ENCODE assay signal across 19 cellular contexts in genomic region chr3:182239316-182239715, GRCh38.
DNase-seq lines count a peak whose midpoint lies in the region; ATAC-seq and TF ChIP-seq lines count a peak whose summit lies in the region.
"Had no signal": no experiment of that assay in that cellular context is flagged by ENCODE, and none has a peak within 500 bp of the region (broad histone marks: within the 10 kb centered on the region; RNA-seq: fewer than 3 reads in every experiment).

No MANE protein-coding gene starts in this region.

- peaks cover 0 to 2% (median 0%) of the 10 kb centered on the region in 5 donors for H3K27me3 Mint-ChIP-seq in naive thymus-derived CD8-positive, alpha-beta T cell

- no peaks in the 10 kb centered on the region for H3K9me3 ChIP-seq in HUES48 (ENCODE audit: control insufficient read depth, insufficient read depth, low read length)
- H3K9me3 ChIP-seq: A549 had no signal

- H3K4me1 Mint-ChIP-seq in naive thymus-derived CD8-positive, alpha-beta T cell = no peaks in the 10 kb centered on the region

- H3K9ac ChIP-seq in HUES48 (ENCODE audit: low read depth, low read length) = no peak overlapping the region

- H3K4me3 ChIP-seq in HUES48 (ENCODE audit: low read depth, low read length) (no peak overlapping the region), astrocyte of the spinal cord (ENCODE audit: low read depth, low read length) (no peak overlapping the region)
- H3K4me3 ChIP-seq: A549 had no signal

- TF ChIP-seq CTCF in astrocyte of the spinal cord (IDR thresholded peaks at IDR 0.05; ENCODE audit: low read depth, low read length) = peak; percentile 7

- no peaks in the 10 kb centered on the region for H3K9me3 Mint-ChIP-seq in naive thymus-derived CD8-positive, alpha-beta T cell

- H3K36me3 ChIP-seq in HUES48 (ENCODE audit: control insufficient read depth, insufficient read depth, low read length) = no peaks in the 10 kb centered on the region

- H3K4me1 ChIP-seq in HUES48 (ENCODE audit: control insufficient read depth, insufficient read depth, low read length) = peaks cover 48% of the 10 kb centered on the region

- no peak overlapping the region for H3K4me3 Mint-ChIP-seq in naive thymus-derived CD8-positive, alpha-beta T cell

- peak overlapping the region; percentile 77 for H3K27ac ChIP-seq in HUES48 (ENCODE audit: low read depth, low read length)
- H3K27ac ChIP-seq in substantia nigra (ENCODE audit: low read depth, low read length, poor library complexity, severe bottlenecking) = peak overlapping the region; percentile 79
- H3K27ac ChIP-seq: A549 had no signal

- POLR2A ChIA-PET in naive thymus-derived CD8-positive, alpha-beta T cell (lab: Charles Lee) = no interaction called here

- no peak overlapping the region for H3K27ac Mint-ChIP-seq in naive thymus-derived CD8-positive, alpha-beta T cell

- DNase-seq in astrocyte of the spinal cord (ENCODE audit: low read depth, low spot score) = no peak
- peak; percentile 23 for DNase-seq in inferior parietal cortex (ENCODE audit: extremely low spot score)
- no peak for DNase-seq in substantia nigra (lab: John Stamatoyannopoulos, UW)
- DNase-seq in activated CD4-positive, alpha-beta T cell treated with anti-CD3 and anti-CD28 coated beads for 1 hour = no peak
- DNase-seq in DMS153 (lab: John Stamatoyannopoulos, UW) = no peak
- DNase-seq in naive thymus-derived CD8-positive, alpha-beta T cell = no peak
- DNase-seq: GF-D8, IMR-90, Kasumi-1, MM.1S, NCI-H1105, NCI-H1694, NCI-H2107, NCI-H2227 treated with DMSO at 0.1 percent for 48 hours, NCI-H524, SHP77 had no signal

- in situ Hi-C loops in astrocyte of the spinal cord (cut with HindIII; ENCODE audit: low sequenced_read_pairs) = no loop called here

- no peaks in the 10 kb centered on the region for H3K36me3 Mint-ChIP-seq in naive thymus-derived CD8-positive, alpha-beta T cell

- ATAC-seq in GM19463 (IDR thresholded peaks at IDR 0.05; ENCODE audit: unreplicated experiment) = no peak
- no peak for ATAC-seq in naive thymus-derived CD8-positive, alpha-beta T cell
- ATAC-seq: A549 had no signal

- H3K27me3 ChIP-seq in HUES48 (ENCODE audit: control insufficient read depth, insufficient read depth, low read length) = no peaks in the 10 kb centered on the region
